Comparison of ENCODE assay signal across 8 cellular contexts in genomic region chr4:170027181-170027829, GRCh38.
DNase-seq lines count a peak whose midpoint lies in the region; ATAC-seq and TF ChIP-seq lines count a peak whose summit lies in the region.

No MANE protein-coding gene starts in this region.

- peak; percentile 89 for DNase-seq in AG09309 (ENCODE audit: low read depth)
- DNase-seq in NCI-H446 (lab: John Stamatoyannopoulos, UW): peak; percentile 90 to 94
- DNase-seq in activated CD4-positive, alpha-beta T cell treated with anti-CD3 and anti-CD28 coated beads, Interleukin-2, amount 50 U/mL, for 1 hour: peak; percentile 88
- peak; percentile 96 for DNase-seq in dedifferentiated amniotic fluid mesenchymal stem cell (ENCODE audit: extremely low spot score)
- peak; percentile 83 to 86 for DNase-seq in stimulated activated CD4-positive, alpha-beta T cell treated with anti-CD3 and anti-CD28 coated beads, Interleukin-15, amount 100 ng/mL, for 48 hours (ENCODE audit: low read depth in 2 of 2)

- H3K27ac ChIP-seq in layer of hippocampus (ENCODE audit: low read depth, low read length): peak overlapping the region; percentile 89

- TF ChIP-seq CTCF in AG09309 (IDR thresholded peaks at IDR 0.05; ENCODE audit: control insufficient read depth, insufficient read depth, low read depth, low read length, missing control alignments): no peak

- peak overlapping the region; percentile 85 for H3K4me3 ChIP-seq in AG09309 (ENCODE audit: control insufficient read depth, low read depth, low read length)

- ATAC-seq in GM19035 (IDR thresholded peaks at IDR 0.05; ENCODE audit: unreplicated experiment): peak; percentile 70
- peak; percentile 76 for ATAC-seq in HG03342 (IDR thresholded peaks at IDR 0.05; ENCODE audit: unreplicated experiment)

- H3K27me3 ChIP-seq in layer of hippocampus (ENCODE audit: control insufficient read depth, insufficient read depth, low read length): no peaks in the 10 kb centered on the region

Comparison
In these comparisons a context has a peak if more than half of its experiments do, and no peak if none do; other contexts are left out.
1. Peak in every context shown above with its lines: DNase-seq, ATAC-seq, H3K4me3 ChIP-seq and H3K27ac ChIP-seq.